Comparison of ENCODE assay signal across 8 cellular contexts in genomic region chr14:70821581-70821915, GRCh38. TPM values are rescaled to one million over a fixed set of nuclear protein-coding genes. Genes with fewer than 3 reads are reported as not detected.
DNase-seq lines count a peak whose midpoint lies in the region; ATAC-seq and TF ChIP-seq lines count a peak whose summit lies in the region.

No MANE protein-coding gene starts in this region.

- no peak for ATAC-seq in activated CD4-positive, alpha-beta T cell treated with anti-CD3 and anti-CD28 coated beads for 36 hours
- ATAC-seq in HG03565 (IDR thresholded peaks at IDR 0.05; ENCODE audit: unreplicated experiment): no peak

- H3K9ac ChIP-seq in liver (ENCODE audit: low read depth in 1 of 2, low read length in 2 of 2): peak overlapping the region in 1 of 2 donors; percentile 62

- H3K27ac ChIP-seq in liver (ENCODE audit: low read depth in 1 of 2, low read length in 2 of 2): peak overlapping the region; percentile 32 to 48
- H3K27ac ChIP-seq in thymus (ENCODE audit: low read depth): no peak overlapping the region

- no peak overlapping the region for H3K27ac Mint-ChIP-seq in activated CD4-positive, alpha-beta T cell treated with anti-CD3 and anti-CD28 coated beads for 36 hours

- H3K36me3 Mint-ChIP-seq in activated CD4-positive, alpha-beta T cell treated with anti-CD3 and anti-CD28 coated beads for 36 hours (ENCODE audit: low read depth): no peaks in the 10 kb centered on the region

- no peak for TF ChIP-seq CTCF in astrocyte of the cerebellum (IDR thresholded peaks at IDR 0.05; ENCODE audit: low read depth, low read length, missing control alignments)
- no peak for TF ChIP-seq CTCF in liver (IDR thresholded peaks at IDR 0.05; ENCODE audit: low read depth, low read length, missing input control)

- peaks cover 16% of the 10 kb centered on the region for H3K4me1 Mint-ChIP-seq in activated CD4-positive, alpha-beta T cell treated with anti-CD3 and anti-CD28 coated beads for 36 hours

- H3K9me3 Mint-ChIP-seq in activated CD4-positive, alpha-beta T cell treated with anti-CD3 and anti-CD28 coated beads for 36 hours (ENCODE audit: low read depth): no peaks in the 10 kb centered on the region

- CTCF ChIA-PET in activated CD4-positive, alpha-beta T cell treated with anti-CD3 and anti-CD28 coated beads for 36 hours (lab: Charles Lee): interaction anchor here (0.5 to 1.4 kb wide), 8 partner anchors 13 to 674 kb away, joined by 3 to 10 read pairs (median 3); partner anchors contain the start of genes MAP3K9 and PCNX1

- no peak for TF ChIP-seq RAD21 in liver (IDR thresholded peaks at IDR 0.05)

- in situ Hi-C loops in astrocyte of the cerebellum (cut with HindIII; ENCODE audit: low sequenced_read_pairs): no loop called here
- in situ Hi-C loops in KBM-7 (cut with MboI; ENCODE audit: low pct_unique_long_range_greater_than_20kb, low sequenced_read_pairs): no loop called here

- H3K9me3 ChIP-seq in liver (ENCODE audit: control insufficient read depth in 4 of 4, low read length in 3 of 4): no peaks in the 10 kb centered on the region
- no peaks in the 10 kb centered on the region for H3K9me3 ChIP-seq in thymus (ENCODE audit: control insufficient read depth)

- 6% methylated on average over 23 of the region's 23 CpGs for WGBS in liver
- 4% methylated on average over 23 of the region's 23 CpGs for WGBS in thymus

- H3K4me1 ChIP-seq in liver (ENCODE audit: control insufficient read depth in 4 of 4, insufficient read depth in 4 of 4, low read length in 3 of 4) (peaks cover 0 to 10% (median 3%) of the 10 kb centered on the region in 4 donors), thymus (ENCODE audit: control insufficient read depth, insufficient read depth, low read length) (peaks cover 3% of the 10 kb centered on the region)

- no peaks in the 10 kb centered on the region for H3K36me3 ChIP-seq in liver (ENCODE audit: control insufficient read depth in 4 of 4, insufficient read depth in 3 of 4, low read depth in 1 of 4, low read length in 3 of 4)
- H3K36me3 ChIP-seq in thymus (ENCODE audit: control insufficient read depth, insufficient read depth): no peaks in the 10 kb centered on the region

- intact Hi-C loops in activated CD4-positive, alpha-beta T cell treated with anti-CD3 and anti-CD28 coated beads for 36 hours (cut with DNase I, micrococcal nuclease): loop anchor here in 1 of 2 experiments (2.0 kb wide), 1 partner anchor 85 kb away; the partner anchor contains the start of gene PCNX1

- peak overlapping the region; percentile 73 for H3K4me3 Mint-ChIP-seq in activated CD4-positive, alpha-beta T cell treated with anti-CD3 and anti-CD28 coated beads for 36 hours

- POLR2A ChIA-PET in activated CD4-positive, alpha-beta T cell treated with anti-CD3 and anti-CD28 coated beads for 36 hours (lab: Charles Lee): interaction anchor here (0.7 to 1.0 kb wide), 2 partner anchors 12 to 53 kb away, joined by 3 read pairs; partner anchors contain the start of gene MAP3K9

- no peaks in the 10 kb centered on the region for H3K27me3 ChIP-seq in liver (ENCODE audit: control insufficient read depth in 4 of 4, insufficient read depth in 4 of 4, low read length in 3 of 4)
- peaks cover 32% of the 10 kb centered on the region for H3K27me3 ChIP-seq in thymus (ENCODE audit: control insufficient read depth, insufficient read depth)

- H3K4me3 ChIP-seq in astrocyte of the cerebellum (ENCODE audit: low read depth, low read length): peak overlapping the region; percentile 69
- peak overlapping the region; percentile 42 to 63 (median 59) for H3K4me3 ChIP-seq in liver (ENCODE audit: low read depth in 1 of 3, low read length in 3 of 3)
- peak overlapping the region; percentile 61 for H3K4me3 ChIP-seq in thymus (ENCODE audit: low read length)

- peaks cover 28% of the 10 kb centered on the region for H3K27me3 Mint-ChIP-seq in activated CD4-positive, alpha-beta T cell treated with anti-CD3 and anti-CD28 coated beads for 36 hours

- DNase-seq in activated CD4-positive, alpha-beta T cell treated with anti-CD3 and anti-CD28 coated beads for 36 hours: no peak
- DNase-seq in activated CD4-positive, alpha-beta T cell treated with anti-CD3 and anti-CD28 coated beads for 48 hours: no peak
- DNase-seq in astrocyte of the cerebellum (ENCODE audit: low read depth) (no peak), DMS114 treated with DMSO at 0.1 percent for 48 hours (lab: John Stamatoyannopoulos, UW; ENCODE audit: unreplicated experiment) (no peak), KBM-7 (no peak)

TF ChIP-seq in liver, 16 proteins besides CTCF, POLR2A, EP300 and RAD21:
- TF ChIP-seq, protein P1, sequence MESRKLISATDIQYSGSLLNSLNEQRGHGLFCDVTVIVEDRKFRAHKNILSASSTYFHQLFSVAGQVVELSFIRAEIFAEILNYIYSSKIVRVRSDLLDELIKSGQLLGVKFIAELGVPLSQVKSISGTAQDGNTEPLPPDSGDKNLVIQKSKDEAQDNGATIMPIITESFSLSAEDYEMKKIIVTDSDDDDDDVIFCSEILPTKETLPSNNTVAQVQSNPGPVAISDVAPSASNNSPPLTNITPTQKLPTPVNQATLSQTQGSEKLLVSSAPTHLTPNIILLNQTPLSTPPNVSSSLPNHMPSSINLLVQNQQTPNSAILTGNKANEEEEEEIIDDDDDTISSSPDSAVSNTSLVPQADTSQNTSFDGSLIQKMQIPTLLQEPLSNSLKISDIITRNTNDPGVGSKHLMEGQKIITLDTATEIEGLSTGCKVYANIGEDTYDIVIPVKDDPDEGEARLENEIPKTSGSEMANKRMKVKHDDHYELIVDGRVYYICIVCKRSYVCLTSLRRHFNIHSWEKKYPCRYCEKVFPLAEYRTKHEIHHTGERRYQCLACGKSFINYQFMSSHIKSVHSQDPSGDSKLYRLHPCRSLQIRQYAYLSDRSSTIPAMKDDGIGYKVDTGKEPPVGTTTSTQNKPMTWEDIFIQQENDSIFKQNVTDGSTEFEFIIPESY (IDR thresholded peaks at IDR 0.05): no peak
- TF ChIP-seq NR2F2 (IDR thresholded peaks at IDR 0.05) (no peak), FOXA2 (IDR thresholded peaks at IDR 0.05) (no peak), MAX (IDR thresholded peaks at IDR 0.05) (no peak), YY1 (IDR thresholded peaks at IDR 0.05) (no peak)

RNA-seq across cellular contexts. Expression of gene MAP3K9, which starts 12.2 kb away (rescaled TPM):
- 1 to 10 TPM; 5.2 to 6.1 TPM for total RNA-seq in activated CD4-positive, alpha-beta T cell treated with anti-CD3 and anti-CD28 coated beads for 36 hours
- 1 to 10 TPM in 1 of 2 donors, under 1 TPM in 1; 0.65 to 5.2 TPM for total RNA-seq in liver
- polyA plus RNA-seq in liver (under 1 TPM; 0.78 to 0.82 TPM), thymus (0.75 TPM)
